Comparison of ENCODE assay signal across 13 cellular contexts in genomic region chr20:31566332-31566657, GRCh38. TPM values are rescaled to one million over a fixed set of nuclear protein-coding genes. Genes with fewer than 3 reads are reported as not detected.
DNase-seq lines count a peak whose midpoint lies in the region; ATAC-seq and TF ChIP-seq lines count a peak whose summit lies in the region.
"Had no signal": no experiment of that assay in that cellular context is flagged by ENCODE, and none has a peak within 500 bp of the region (broad histone marks: within the 10 kb centered on the region; RNA-seq: fewer than 3 reads in every experiment).

No MANE protein-coding gene starts in this region.

- ATAC-seq in stimulated activated effector memory CD8-positive, alpha-beta T cell treated with anti-CD3 and anti-CD28 coated beads, Interleukin-12 subunit alpha, Interleukin-12 subunit beta, amount 100 ng/mL, for 72 hours, result no peak
- no peak for ATAC-seq in GM21576 (IDR thresholded peaks at IDR 0.05; ENCODE audit: unreplicated experiment)
- ATAC-seq: lower lobe of right lung had no signal

- TF ChIP-seq CTCF in epithelial cell of esophagus (IDR thresholded peaks at IDR 0.05; ENCODE audit: insufficient read depth, low read depth, low read length, missing control alignments), result no peak

- no peak for DNase-seq in activated CD4-positive, alpha-beta T cell treated with anti-CD3 and anti-CD28 coated beads, Interleukin-2, amount 10 ng/mL, durations not matched to agents 7 days and 5 days
- DNase-seq in activated CD4-positive, alpha-beta T cell treated with anti-CD3 and anti-CD28 coated beads for 4 hours, result no peak
- DNase-seq in epithelial cell of esophagus (ENCODE audit: low read depth) (peak; percentile 42), NCI-H1694 (lab: John Stamatoyannopoulos, UW) (no peak), NCI-H1436 (lab: John Stamatoyannopoulos, UW) (no peak)
- DNase-seq in stimulated activated effector memory CD8-positive, alpha-beta T cell treated with anti-CD3 and anti-CD28 coated beads, Interleukin-12 subunit alpha, Interleukin-12 subunit beta, amount 100 ng/mL, for 72 hours (ENCODE audit: low spot score in 2 of 2), result no peak
- DNase-seq: activated naive CD4-positive, alpha-beta T cell; cerebellar nuclear complex; lower lobe of right lung; NCI-H187 treated with DMSO at 0.1 percent for 48 hours had no signal

- H3K4me1 Mint-ChIP-seq in activated CD4-positive, alpha-beta T cell treated with anti-CD3 and anti-CD28 coated beads, Interleukin-2, amount 10 ng/mL, durations not matched to agents 7 days and 5 days, result peaks cover 20% of the 10 kb centered on the region
- peaks cover 31% of the 10 kb centered on the region for H3K4me1 Mint-ChIP-seq in stimulated activated effector memory CD8-positive, alpha-beta T cell treated with anti-CD3 and anti-CD28 coated beads, Interleukin-12 subunit alpha, Interleukin-12 subunit beta, amount 100 ng/mL, for 72 hours

- POLR2A ChIA-PET in activated CD4-positive, alpha-beta T cell treated with anti-CD3 and anti-CD28 coated beads, Interleukin-2, amount 10 ng/mL, durations not matched to agents 7 days and 5 days (lab: Charles Lee), result no interaction called here

- H3K27me3 Mint-ChIP-seq in activated CD4-positive, alpha-beta T cell treated with anti-CD3 and anti-CD28 coated beads, Interleukin-2, amount 10 ng/mL, durations not matched to agents 7 days and 5 days, result no peaks in the 10 kb centered on the region

- peaks cover 34% of the 10 kb centered on the region for H3K36me3 Mint-ChIP-seq in activated CD4-positive, alpha-beta T cell treated with anti-CD3 and anti-CD28 coated beads, Interleukin-2, amount 10 ng/mL, durations not matched to agents 7 days and 5 days (ENCODE audit: low read depth)
- H3K36me3 Mint-ChIP-seq in stimulated activated effector memory CD8-positive, alpha-beta T cell treated with anti-CD3 and anti-CD28 coated beads, Interleukin-12 subunit alpha, Interleukin-12 subunit beta, amount 100 ng/mL, for 72 hours, result peaks cover 82% of the 10 kb centered on the region

- H3K4me3 Mint-ChIP-seq in activated CD4-positive, alpha-beta T cell treated with anti-CD3 and anti-CD28 coated beads, Interleukin-2, amount 10 ng/mL, durations not matched to agents 7 days and 5 days, result no peak overlapping the region
- H3K4me3 Mint-ChIP-seq in stimulated activated effector memory CD8-positive, alpha-beta T cell treated with anti-CD3 and anti-CD28 coated beads, Interleukin-12 subunit alpha, Interleukin-12 subunit beta, amount 100 ng/mL, for 72 hours, result no peak overlapping the region

- CTCF ChIA-PET in activated CD4-positive, alpha-beta T cell treated with anti-CD3 and anti-CD28 coated beads, Interleukin-2, amount 10 ng/mL, durations not matched to agents 7 days and 5 days (lab: Charles Lee), result interaction anchor here (1.5 to 5.9 kb wide), 3 partner anchors 25 to 157 kb away, joined by 4 to 115 read pairs (median 10); no protein-coding TSS in a partner anchor

- no peak overlapping the region for H3K4me3 ChIP-seq in epithelial cell of esophagus (ENCODE audit: low read length)
- H3K4me3 ChIP-seq: lower lobe of right lung, tibial nerve had no signal

- H3K9me3 Mint-ChIP-seq in activated CD4-positive, alpha-beta T cell treated with anti-CD3 and anti-CD28 coated beads, Interleukin-2, amount 10 ng/mL, durations not matched to agents 7 days and 5 days, result no peaks in the 10 kb centered on the region
- H3K9me3 Mint-ChIP-seq in stimulated activated effector memory CD8-positive, alpha-beta T cell treated with anti-CD3 and anti-CD28 coated beads, Interleukin-12 subunit alpha, Interleukin-12 subunit beta, amount 100 ng/mL, for 72 hours, result no peaks in the 10 kb centered on the region

- H3K27ac Mint-ChIP-seq in activated CD4-positive, alpha-beta T cell treated with anti-CD3 and anti-CD28 coated beads, Interleukin-2, amount 10 ng/mL, durations not matched to agents 7 days and 5 days, result peak overlapping the region; percentile 64
- peak overlapping the region; percentile 74 for H3K27ac Mint-ChIP-seq in stimulated activated effector memory CD8-positive, alpha-beta T cell treated with anti-CD3 and anti-CD28 coated beads, Interleukin-12 subunit alpha, Interleukin-12 subunit beta, amount 100 ng/mL, for 72 hours

TF ChIP-seq in PFSK-1, 5 proteins besides CTCF, POLR2A, EP300 and RAD21:
- TF ChIP-seq SIN3A (IDR thresholded peaks at IDR 0.05; ENCODE audit: borderline replicate concordance, insufficient read depth, low read length) (no peak), POLR2AphosphoS5 (IDR thresholded peaks at IDR 0.05; ENCODE audit: low read depth, low read length) (0 out of 2 replicates have a peak, but pooled peaks have one; percentile 12), REST (IDR thresholded peaks at IDR 0.05; ENCODE audit: insufficient read depth in 1 of 2, low read depth in 2 of 2, low read length in 2 of 2) (no peak), FOXP2 (optimal IDR thresholded peaks at IDR 0.05; ENCODE audit: borderline replicate concordance, extremely low read depth, extremely low read length, insufficient read depth) (no peak), TAF1 (IDR thresholded peaks at IDR 0.05; ENCODE audit: borderline replicate concordance, insufficient read depth, low read length) (no peak)

RNA-seq across cellular contexts. Expression of gene ID1, which starts 38.8 kb away (rescaled TPM):
- total RNA-seq in activated CD4-positive, alpha-beta T cell treated with anti-CD3 and anti-CD28 coated beads, Interleukin-2, amount 10 ng/mL, durations not matched to agents 7 days and 5 days, result 1 to 10 TPM in 1 of 2 experiments, under 1 TPM in 1; 0.85 to 1.4 TPM
- polyA plus RNA-seq in PFSK-1 (2012; ENCODE audit: insufficient read length, low read depth), result 176 TPM

RNA-seq across cellular contexts. Expression of gene HM13, which starts 52.1 kb away (rescaled TPM):
- total RNA-seq in activated CD4-positive, alpha-beta T cell treated with anti-CD3 and anti-CD28 coated beads, Interleukin-2, amount 10 ng/mL, durations not matched to agents 7 days and 5 days, result 100 to 1,000 TPM; 137 to 146 TPM
- 298 TPM for polyA plus RNA-seq in PFSK-1 (2012; ENCODE audit: insufficient read length, low read depth)
